ENCODE assay signal across 7 cellular contexts in genomic region chr1:191396622-191397021, GRCh38.
"Had no signal": no experiment of that assay in that cellular context is flagged by ENCODE, and none has a peak within 500 bp of the region (broad histone marks: within the 10 kb centered on the region; RNA-seq: fewer than 3 reads in every experiment).

No MANE protein-coding gene starts in this region.

- ATAC-seq: GM12878 had no signal

- H3K4me3 ChIP-seq: GM12878 had no signal

- DNase-seq: GDM1, GF-D8 had no signal

- FAIRE-seq: GM12878, GM12891, GM12892, GM18507, GM19239 had no signal
